21 cellular contexts compared by ENCODE assay signal in genomic region chr2:215611609-215612386, GRCh38.
DNase-seq lines count a peak whose midpoint lies in the region; ATAC-seq, FAIRE-seq and TF ChIP-seq lines count a peak whose summit lies in the region.
"Had no signal": no experiment of that assay in that cellular context is flagged by ENCODE, and none has a peak within 500 bp of the region (broad histone marks: within the 10 kb centered on the region; RNA-seq: fewer than 3 reads in every experiment).

No MANE protein-coding gene starts in this region.

- peaks cover 0 to 4% of the 10 kb centered on the region in 2 experiments for H3K36me3 ChIP-seq in endothelial cell of umbilical vein (ENCODE audit: control insufficient read depth in 2 of 2, extremely low read depth in 1 of 2, insufficient read depth in 2 of 2, low read length in 2 of 2)
- H3K36me3 ChIP-seq: cardiac muscle cell, pancreas had no signal

- H3K4me3 Mint-ChIP-seq in CD14-positive monocyte = peak overlapping the region in 1 of 2 donors; percentile 51
- no peak overlapping the region for H3K4me3 Mint-ChIP-seq in activated naive CD4-positive, alpha-beta T cell treated with anti-CD3 and anti-CD28 coated beads for 36 hours
- no peak overlapping the region for H3K4me3 Mint-ChIP-seq in T-helper 2 cell treated with Interferon-gamma antibody and Interleukin-4, amounts not matched to agents 5 μg/mL and 100 μg/mL, for 36 hours
- H3K4me3 Mint-ChIP-seq: activated B cell treated with CpG ODN at 0.5 μM for 24 hours; activated CD8-positive, alpha-beta memory T cell treated with anti-CD3 and anti-CD28 coated beads, Interleukin-2, amount 10 ng/mL, durations not matched to agents 7 days and 5 days; activated naive CD8-positive, alpha-beta T cell; effector memory CD8-positive, alpha-beta T cell; stimulated activated naive CD8-positive, alpha-beta T cell treated with anti-CD3 and anti-CD28 coated beads, Interleukin-15, Interleukin-2, amounts not matched to agents 100 ng/mL and 50 ng/mL, for 24 hours had no signal

- CTCF ChIA-PET in endothelial cell of umbilical vein (lab: Charles Lee) = interaction anchor here (0.9 kb wide), 1 partner anchor 157 kb away, joined by 3 read pairs; no protein-coding TSS in a partner anchor
- CTCF ChIA-PET in activated naive CD4-positive, alpha-beta T cell treated with anti-CD3 and anti-CD28 coated beads for 36 hours (lab: Charles Lee) = interaction anchor here (0.6 kb wide), 1 partner anchor 63 kb away, joined by 3 read pairs; no protein-coding TSS in a partner anchor

- FAIRE-seq in endothelial cell of umbilical vein (lab: Jason Lieb, UNC) = peak; percentile 82
- FAIRE-seq: pancreas, small intestine had no signal

- no peak for TF ChIP-seq CTCF in CD14-positive monocyte (IDR thresholded peaks at IDR 0.05)
- TF ChIP-seq CTCF in endothelial cell of umbilical vein (IDR thresholded peaks at IDR 0.05; ENCODE audit: extremely low read depth in 1 of 2, insufficient read depth in 1 of 2, low read depth in 1 of 2, low read length in 2 of 2) = no peak

- POLR2A ChIA-PET in endothelial cell of umbilical vein (lab: Charles Lee) = no interaction called here

- no peak overlapping the region for H3K9ac ChIP-seq in endothelial cell of umbilical vein (replicated peaks; ENCODE audit: extremely low read depth, insufficient read depth, low read length)

- no peaks in the 10 kb centered on the region for H3K36me3 Mint-ChIP-seq in CD14-positive monocyte
- no peaks in the 10 kb centered on the region for H3K36me3 Mint-ChIP-seq in activated naive CD4-positive, alpha-beta T cell treated with anti-CD3 and anti-CD28 coated beads for 36 hours (ENCODE audit: low read depth)
- no peaks in the 10 kb centered on the region for H3K36me3 Mint-ChIP-seq in T-helper 2 cell treated with Interferon-gamma antibody and Interleukin-4, amounts not matched to agents 5 μg/mL and 100 μg/mL, for 36 hours (ENCODE audit: low read depth)
- H3K36me3 Mint-ChIP-seq: activated CD8-positive, alpha-beta memory T cell treated with anti-CD3 and anti-CD28 coated beads, Interleukin-2, amount 10 ng/mL, durations not matched to agents 7 days and 5 days; activated naive CD8-positive, alpha-beta T cell had no signal

- H3K27ac Mint-ChIP-seq in CD14-positive monocyte = peak overlapping the region in 6 of 7 donors; percentile 1 to 72 (median 32)
- H3K27ac Mint-ChIP-seq in activated naive CD4-positive, alpha-beta T cell treated with anti-CD3 and anti-CD28 coated beads for 36 hours = no peak overlapping the region
- H3K27ac Mint-ChIP-seq in T-helper 2 cell treated with Interferon-gamma antibody and Interleukin-4, amounts not matched to agents 5 μg/mL and 100 μg/mL, for 36 hours = no peak overlapping the region
- H3K27ac Mint-ChIP-seq: activated B cell treated with CpG ODN at 0.5 μM for 24 hours; activated CD8-positive, alpha-beta memory T cell treated with anti-CD3 and anti-CD28 coated beads, Interleukin-2, amount 10 ng/mL, durations not matched to agents 7 days and 5 days; activated naive CD8-positive, alpha-beta T cell; effector memory CD8-positive, alpha-beta T cell; stimulated activated naive CD8-positive, alpha-beta T cell treated with anti-CD3 and anti-CD28 coated beads, Interleukin-15, Interleukin-2, amounts not matched to agents 100 ng/mL and 50 ng/mL, for 24 hours had no signal

- H3K9me1 ChIP-seq in endothelial cell of umbilical vein (replicated peaks; ENCODE audit: control insufficient read depth, extremely low read depth, insufficient read depth, low read length) = no peaks in the 10 kb centered on the region

- no peaks in the 10 kb centered on the region for H3K79me2 ChIP-seq in endothelial cell of umbilical vein (ENCODE audit: control insufficient read depth, insufficient read depth, low read length)

- intact Hi-C loops in CD14-positive monocyte (cut with micrococcal nuclease) (no loop called here), endothelial cell of umbilical vein (cut with micrococcal nuclease) (no loop called here)
- intact Hi-C loops in activated naive CD4-positive, alpha-beta T cell treated with anti-CD3 and anti-CD28 coated beads for 36 hours (cut with micrococcal nuclease) = no loop called here

- H3K4me3 ChIP-seq in endothelial cell of umbilical vein (replicated peaks in 1 of 3; ENCODE audit: insufficient read depth in 1 of 3, low read depth in 1 of 3, low read length in 3 of 3) = no peak overlapping the region
- H3K4me3 ChIP-seq: cardiac muscle cell, pancreas had no signal

- ATAC-seq in GM19395 (IDR thresholded peaks at IDR 0.05; ENCODE audit: unreplicated experiment) = peak; percentile 59
- peak; percentile 51 for ATAC-seq in HG03565 (IDR thresholded peaks at IDR 0.05; ENCODE audit: unreplicated experiment)
- ATAC-seq: activated CD8-positive, alpha-beta memory T cell treated with anti-CD3 and anti-CD28 coated beads, Interleukin-2, amount 10 ng/mL, durations not matched to agents 7 days and 5 days; effector memory CD8-positive, alpha-beta T cell had no signal

- BruUV-seq in endothelial cell of umbilical vein (replicated peaks; lab: Mats Ljungman, UMichigan) = TSS peak; percentile 25

- DNase-seq in CD14-positive monocyte (ENCODE audit: low spot score) = peak; percentile 51
- DNase-seq in endothelial cell of umbilical vein (ENCODE audit: low read depth, low spot score) = no peak
- no peak for DNase-seq in NCI-H524 treated with DMSO at 0.1 percent for 48 hours (lab: John Stamatoyannopoulos, UW)
- no peak for DNase-seq in activated naive CD4-positive, alpha-beta T cell treated with anti-CD3 and anti-CD28 coated beads for 36 hours
- no peak for DNase-seq in T-helper 2 cell treated with Interferon-gamma antibody and Interleukin-4, amounts not matched to agents 5 μg/mL and 100 μg/mL, for 36 hours (ENCODE audit: low spot score)
- DNase-seq in NCI-H128 (lab: John Stamatoyannopoulos, UW; ENCODE audit: unreplicated experiment) = no peak
- DNase-seq: activated B cell treated with CpG ODN at 0.5 μM for 24 hours; activated CD8-positive, alpha-beta memory T cell treated with anti-CD3 and anti-CD28 coated beads, Interleukin-2, amount 10 ng/mL, durations not matched to agents 7 days and 5 days; COR-L47; effector memory CD8-positive, alpha-beta T cell; foreskin melanocyte; NCI-H1105 treated with DMSO at 0.1 percent for 48 hours; NCI-H226; pancreas; small intestine; SW 1271 had no signal

- TF ChIP-seq POLR2A in endothelial cell of umbilical vein (IDR thresholded peaks at IDR 0.05; ENCODE audit: low read depth, low read length) = no peak

- H3K9me3 ChIP-seq in endothelial cell of umbilical vein (replicated peaks; ENCODE audit: control insufficient read depth, insufficient read depth, low read length) = no peaks in the 10 kb centered on the region
- H3K9me3 ChIP-seq: pancreas had no signal

- no peaks in the 10 kb centered on the region for H4K20me1 ChIP-seq in endothelial cell of umbilical vein (replicated peaks; ENCODE audit: control insufficient read depth, extremely low read depth, insufficient read depth, low read length)

- H2AFZ ChIP-seq in endothelial cell of umbilical vein (ENCODE audit: low read depth, low read length) = no peak overlapping the region

- H3K27me3 Mint-ChIP-seq in CD14-positive monocyte (ENCODE audit: low read depth in 3 of 3) = peaks cover 1 to 6% (median 5%) of the 10 kb centered on the region in 3 donors
- H3K27me3 Mint-ChIP-seq in activated naive CD4-positive, alpha-beta T cell treated with anti-CD3 and anti-CD28 coated beads for 36 hours (ENCODE audit: low read depth) = no peaks in the 10 kb centered on the region
- no peaks in the 10 kb centered on the region for H3K27me3 Mint-ChIP-seq in T-helper 2 cell treated with Interferon-gamma antibody and Interleukin-4, amounts not matched to agents 5 μg/mL and 100 μg/mL, for 36 hours (ENCODE audit: low read depth)
- H3K27me3 Mint-ChIP-seq: activated CD8-positive, alpha-beta memory T cell treated with anti-CD3 and anti-CD28 coated beads, Interleukin-2, amount 10 ng/mL, durations not matched to agents 7 days and 5 days had no signal

- H3K27me3 ChIP-seq in endothelial cell of umbilical vein (ENCODE audit: control insufficient read depth in 2 of 2, insufficient read depth in 2 of 2, low read length in 2 of 2) = no peaks in the 10 kb centered on the region
- H3K27me3 ChIP-seq: cardiac muscle cell, pancreas had no signal

- H3K4me1 ChIP-seq in endothelial cell of umbilical vein (ENCODE audit: control insufficient read depth, extremely low read depth, insufficient read depth, low read length) = peaks cover 11% of the 10 kb centered on the region
- H3K4me1 ChIP-seq: pancreas had no signal

- dilution Hi-C loops in endothelial cell of umbilical vein (cut with MboI; ENCODE audit: extremely low pct_ligation_motif_present, low sequenced_read_pairs) = no loop called here

- no peak overlapping the region for H3K27ac ChIP-seq in endothelial cell of umbilical vein (ENCODE audit: insufficient read depth, low read depth, low read length)
- H3K27ac ChIP-seq: cardiac muscle cell, pancreas had no signal

- H3K4me2 ChIP-seq in endothelial cell of umbilical vein (ENCODE audit: insufficient read depth, low read length) = peak overlapping the region; percentile 30

- H3K9me3 Mint-ChIP-seq in CD14-positive monocyte = no peaks in the 10 kb centered on the region
- no peaks in the 10 kb centered on the region for H3K9me3 Mint-ChIP-seq in activated naive CD4-positive, alpha-beta T cell treated with anti-CD3 and anti-CD28 coated beads for 36 hours
- H3K9me3 Mint-ChIP-seq in T-helper 2 cell treated with Interferon-gamma antibody and Interleukin-4, amounts not matched to agents 5 μg/mL and 100 μg/mL, for 36 hours = no peaks in the 10 kb centered on the region
- H3K9me3 Mint-ChIP-seq: activated B cell treated with CpG ODN at 0.5 μM for 24 hours; stimulated activated naive CD8-positive, alpha-beta T cell treated with anti-CD3 and anti-CD28 coated beads, Interleukin-15, Interleukin-2, amounts not matched to agents 100 ng/mL and 50 ng/mL, for 24 hours had no signal

- H3K4me1 Mint-ChIP-seq in CD14-positive monocyte = peaks cover 22% of the 10 kb centered on the region
- no peaks in the 10 kb centered on the region for H3K4me1 Mint-ChIP-seq in activated naive CD4-positive, alpha-beta T cell treated with anti-CD3 and anti-CD28 coated beads for 36 hours (ENCODE audit: low read depth)
- no peaks in the 10 kb centered on the region for H3K4me1 Mint-ChIP-seq in T-helper 2 cell treated with Interferon-gamma antibody and Interleukin-4, amounts not matched to agents 5 μg/mL and 100 μg/mL, for 36 hours (ENCODE audit: low read depth)
- H3K4me1 Mint-ChIP-seq: activated B cell treated with CpG ODN at 0.5 μM for 24 hours; activated CD8-positive, alpha-beta memory T cell treated with anti-CD3 and anti-CD28 coated beads, Interleukin-2, amount 10 ng/mL, durations not matched to agents 7 days and 5 days had no signal

TF ChIP-seq in endothelial cell of umbilical vein, 7 proteins besides CTCF, POLR2A, EP300 and RAD21 (continues in another document):
- no peak for TF ChIP-seq MAX (IDR thresholded peaks at IDR 0.05; ENCODE audit: insufficient read depth, insufficient read length)
- TF ChIP-seq MYC (IDR thresholded peaks at IDR 0.05; ENCODE audit: low read depth, low read length) = no peak
- peak; percentile 30 for TF ChIP-seq POLR2AphosphoS5 (IDR thresholded peaks at IDR 0.05; ENCODE audit: insufficient read depth, low read depth, low read length)

Comparison
In these comparisons a context has a peak if more than half of its experiments do, and no peak if none do; other contexts are left out.
1. H3K27ac Mint-ChIP-seq: peak in CD14-positive monocyte (6 of 7); none in activated naive CD4-positive, alpha-beta T cell treated with anti-CD3 and anti-CD28 coated beads for 36 hours (single experiment) and T-helper 2 cell treated with Interferon-gamma antibody and Interleukin-4, amounts not matched to agents 5 μg/mL and 100 μg/mL, for 36 hours (single experiment).